In the genomic region with DNA sequence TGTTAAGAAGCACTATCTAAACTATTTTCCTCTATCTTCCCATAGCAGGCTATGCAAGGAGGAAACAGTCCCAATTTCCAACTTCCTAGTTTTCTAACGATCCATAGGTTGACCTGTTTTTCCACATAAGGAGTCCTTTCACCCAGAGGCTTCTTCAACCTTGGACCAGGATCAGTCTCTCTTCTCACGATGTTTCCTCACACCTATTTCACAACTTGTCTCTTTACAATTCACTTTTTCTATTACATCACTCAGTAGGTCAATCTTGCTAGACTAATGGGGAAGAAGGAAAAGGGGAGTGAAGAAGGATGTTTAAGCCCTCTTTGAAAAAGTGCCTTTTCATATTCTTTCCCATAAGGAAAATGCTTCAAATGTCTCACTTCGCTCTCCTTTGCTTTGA, we compare ENCODE assay signal across 17 cellular contexts. TPM values are rescaled to one million over a fixed set of nuclear protein-coding genes. Genes with fewer than 3 reads are reported as not detected.
DNase-seq lines count a peak whose midpoint lies in the region; ATAC-seq and TF ChIP-seq lines count a peak whose summit lies in the region.
"Had no signal": no experiment of that assay in that cellular context is flagged by ENCODE, and none has a peak within 500 bp of the region (broad histone marks: within the 10 kb centered on the region; RNA-seq: fewer than 3 reads in every experiment).

No MANE protein-coding gene starts in this region.

- no peaks in the 10 kb centered on the region for H3K9me3 ChIP-seq in right lobe of liver
- H3K9me3 ChIP-seq in upper lobe of right lung: no peaks in the 10 kb centered on the region
- H3K9me3 ChIP-seq: colonic mucosa, mucosa of descending colon, pancreas had no signal

- no peaks in the 10 kb centered on the region for H3K36me3 ChIP-seq in right lobe of liver
- H3K36me3 ChIP-seq in upper lobe of right lung: no peaks in the 10 kb centered on the region
- H3K36me3 ChIP-seq: colonic mucosa, pancreas had no signal

- H3K4me1 ChIP-seq in right lobe of liver (peaks cover 0 to 22% (median 0%) of the 10 kb centered on the region in 4 donors), upper lobe of right lung (peaks cover 4% of the 10 kb centered on the region)
- H3K4me1 ChIP-seq: colonic mucosa, pancreas had no signal

- no peak for TF ChIP-seq CTCF in epithelial cell of esophagus (IDR thresholded peaks at IDR 0.05; ENCODE audit: insufficient read depth, low read depth, low read length, missing control alignments)
- no peak for TF ChIP-seq CTCF in right lobe of liver (IDR thresholded peaks at IDR 0.05)
- no peak for TF ChIP-seq CTCF in upper lobe of right lung (IDR thresholded peaks at IDR 0.05)
- no peak for TF ChIP-seq CTCF in GM10266 (IDR thresholded peaks at IDR 0.05; ENCODE audit: control insufficient read depth, insufficient read depth, low read depth, missing control alignments)

- H3K27me3 ChIP-seq in right lobe of liver (no peaks in the 10 kb centered on the region), upper lobe of right lung (no peaks in the 10 kb centered on the region)
- H3K27me3 ChIP-seq: colonic mucosa, pancreas had no signal

- intact Hi-C loops in right lobe of liver (cut with DNase I) (no loop called here), upper lobe of right lung (cut with DNase I) (no loop called here)

- ATAC-seq in right lobe of liver (peak; percentile 31 to 69 (median 43)), upper lobe of right lung (no peak), HG03521 (IDR thresholded peaks at IDR 0.05; ENCODE audit: unreplicated experiment) (no peak)

- DNase-seq in SKM-1 treated with dmso at 0.1 percent for 144 hours (lab: John Stamatoyannopoulos, UW; ENCODE audit: unreplicated experiment): peak; percentile 36
- peak; percentile 51 for DNase-seq in epithelial cell of esophagus (ENCODE audit: low read depth)
- DNase-seq in right lobe of liver: no peak
- DNase-seq in upper lobe of right lung: no peak
- no peak for DNase-seq in D341Med (ENCODE audit: low spot score)
- no peak for DNase-seq in GM10266 (ENCODE audit: extremely low spot score)
- DNase-seq in stimulated activated CD4-positive, alpha-beta T cell treated with anti-CD3 and anti-CD28 coated beads, Interleukin-15, amount 100 ng/mL, for 24 hours: no peak
- DNase-seq: activated CD4-positive, alpha-beta T cell treated with anti-CD3 and anti-CD28 coated beads for 48 hours; activated T-cell treated with anti-CD3 and anti-CD28 coated beads, Interleukin-2, amount 50 U/mL, for 1 hour; CD4-positive, CD25-positive, alpha-beta regulatory T cell; mucosa of descending colon; NCI-H2081; NCI-H774 had no signal

- TF ChIP-seq POLR2A in right lobe of liver (IDR thresholded peaks at IDR 0.05): no peak

- H3K4me3 ChIP-seq in epithelial cell of esophagus (ENCODE audit: low read length): no peak overlapping the region
- H3K4me3 ChIP-seq in right lobe of liver: no peak overlapping the region
- no peak overlapping the region for H3K4me3 ChIP-seq in upper lobe of right lung
- H3K4me3 ChIP-seq: colonic mucosa, mucosa of descending colon, pancreas had no signal

- 47% methylated on average over 3 of the region's 3 CpGs for WGBS in right lobe of liver (ENCODE audit: insufficient coverage, low coverage, low lambda C conversion rate, missing lambda C conversion rate)

- H3K27ac ChIP-seq in right lobe of liver (peak overlapping the region in 2 of 3 donors; percentile 8 to 53), upper lobe of right lung (peak overlapping the region; percentile 20)
- H3K27ac ChIP-seq: colonic mucosa, pancreas had no signal

RNA-seq across cellular contexts. Expression of a gene that starts 15.9 kb away (rescaled TPM):
- total RNA-seq in right lobe of liver (10 to 100 TPM; 15.0 to 21.1 (median 18.2) TPM), upper lobe of right lung (21.5 TPM)
- total RNA-seq: CD4-positive, CD25-positive, alpha-beta regulatory T cell; T-helper 2 cell treated with Interferon-gamma antibody and Interleukin-4, amounts not matched to agents 100 ng/mL and 5 ng/mL, for 36 hours had no signal

Comparison
In these comparisons a context has a peak if more than half of its experiments do, and no peak if none do; other contexts are left out.
1. DNase-seq: peak in SKM-1 treated with dmso at 0.1 percent for 144 hours (single experiment) and epithelial cell of esophagus (single experiment); none in right lobe of liver (0 of 3), upper lobe of right lung (single experiment), D341Med (single experiment), GM10266 (single experiment) and stimulated activated CD4-positive, alpha-beta T cell treated with anti-CD3 and anti-CD28 coated beads, Interleukin-15, amount 100 ng/mL, for 24 hours (single experiment).
2. ATAC-seq: peak in right lobe of liver (4 of 4); none in upper lobe of right lung (single experiment) and HG03521 (single experiment).